ENCODE assay signal across 8 cellular contexts in genomic region chr4:151408380-151408629, GRCh38. TPM values are rescaled to one million over a fixed set of nuclear protein-coding genes. Genes with fewer than 3 reads are reported as not detected.
DNase-seq lines count a peak whose midpoint lies in the region; ATAC-seq and TF ChIP-seq lines count a peak whose summit lies in the region.

No MANE protein-coding gene starts in this region.

- no peaks in the 10 kb centered on the region for H3K9me3 ChIP-seq in BE2C
- H3K9me3 ChIP-seq in HAP-1: no peaks in the 10 kb centered on the region
- no peaks in the 10 kb centered on the region for H3K9me3 ChIP-seq in transverse colon

- no peaks in the 10 kb centered on the region for H3K36me3 ChIP-seq in BE2C
- no peaks in the 10 kb centered on the region for H3K36me3 ChIP-seq in HAP-1 (replicated peaks)
- H3K36me3 ChIP-seq in kidney epithelial cell (ENCODE audit: control insufficient read depth, insufficient read depth, low read length): no peaks in the 10 kb centered on the region
- H3K36me3 ChIP-seq in transverse colon: no peaks in the 10 kb centered on the region

- H3K27me3 ChIP-seq in BE2C: no peaks in the 10 kb centered on the region
- no peaks in the 10 kb centered on the region for H3K27me3 ChIP-seq in HAP-1 (ENCODE audit: low read depth)
- no peaks in the 10 kb centered on the region for H3K27me3 ChIP-seq in kidney epithelial cell (ENCODE audit: control insufficient read depth, insufficient read depth, low read length)
- H3K27me3 ChIP-seq in transverse colon: no peaks in the 10 kb centered on the region

- DNase-seq in BE2C: no peak
- no peak for DNase-seq in HAP-1 (ENCODE audit: low spot score in 2 of 2)
- DNase-seq in kidney epithelial cell (ENCODE audit: low read depth): no peak
- no peak for DNase-seq in transverse colon
- DNase-seq in NCI-H510A (lab: John Stamatoyannopoulos, UW): no peak
- DNase-seq in HK-2 (ENCODE audit: unreplicated experiment): no peak

- TF ChIP-seq CTCF in BE2C (IDR thresholded peaks at IDR 0.05; ENCODE audit: low read depth, low read length) (no peak), kidney epithelial cell (IDR thresholded peaks at IDR 0.05; ENCODE audit: insufficient read depth, low read length, poor library complexity, severe bottlenecking) (no peak), transverse colon (IDR thresholded peaks at IDR 0.05) (no peak)

- WGBS in transverse colon (ENCODE audit: low coverage in 1 of 2), 2 donors: 0 to 10% methylated on average over 4 to 8 of the region's 8 CpGs

- H3K4me1 ChIP-seq in BE2C (peaks cover 7% of the 10 kb centered on the region; the same call in 1 of the 2 replicates), HAP-1 (peaks cover 7% of the 10 kb centered on the region), transverse colon (peaks cover 4 to 37% (median 12%) of the 10 kb centered on the region in 4 donors)

- peak overlapping the region; percentile 90 for H3K4me3 Mint-ChIP-seq in activated naive CD8-positive, alpha-beta T cell

- peaks cover 2% of the 10 kb centered on the region for H3K27me3 Mint-ChIP-seq in activated naive CD8-positive, alpha-beta T cell

- peak overlapping the region; percentile 85 to 90 (median 88) for H3K27ac ChIP-seq in transverse colon

- no peak for TF ChIP-seq EP300 in transverse colon (IDR thresholded peaks at IDR 0.05; ENCODE audit: low read depth)

- H3K9me3 Mint-ChIP-seq in activated naive CD8-positive, alpha-beta T cell (ENCODE audit: low read depth): no peaks in the 10 kb centered on the region

- no peak for TF ChIP-seq POLR2A in transverse colon (IDR thresholded peaks at IDR 0.05)

- H3K36me3 Mint-ChIP-seq in activated naive CD8-positive, alpha-beta T cell: no peaks in the 10 kb centered on the region

- in situ Hi-C loops in HAP-1 (cut with MboI; ENCODE audit: low sequenced_read_pairs) (no loop called here), transverse colon (cut with MboI; ENCODE audit: low pct_ligation_motif_present in 1 of 4, low pct_unique_long_range_greater_than_20kb in 1 of 4, low sequenced_read_pairs in 3 of 4) (no loop called here)

- peaks cover 21% of the 10 kb centered on the region for H3K4me1 Mint-ChIP-seq in activated naive CD8-positive, alpha-beta T cell (ENCODE audit: low read depth)

- intact Hi-C loops in transverse colon (cut with DNase I; ENCODE audit: low total_unique reads): no loop called here

- H3K4me3 ChIP-seq in BE2C (ENCODE audit: low read depth, low read length) (peak overlapping the region; percentile 52), HAP-1 (peak overlapping the region; percentile 65), kidney epithelial cell (ENCODE audit: low read depth, low read length) (peak overlapping the region; percentile 56), transverse colon (peak overlapping the region; percentile 51 to 81 (median 61))

- H3K27ac Mint-ChIP-seq in activated naive CD8-positive, alpha-beta T cell: peak overlapping the region; percentile 28

- no peak for ATAC-seq in HG03571 (IDR thresholded peaks at IDR 0.05; ENCODE audit: unreplicated experiment)

RNA-seq across cellular contexts. Expression of gene FHIP1A, which starts 0.7 kb away (rescaled TPM):
- not detected for polyA plus RNA-seq in BE2C (2012; ENCODE audit: insufficient read depth, insufficient read length, low read depth)
- 10.0 and 11.5 TPM in 2 replicates for total RNA-seq in kidney epithelial cell
- 10 to 100 TPM; 40.8 to 52.9 (median 44.5) TPM for total RNA-seq in transverse colon
